Comparison of ENCODE assay signal across 8 cellular contexts in the genomic region with DNA sequence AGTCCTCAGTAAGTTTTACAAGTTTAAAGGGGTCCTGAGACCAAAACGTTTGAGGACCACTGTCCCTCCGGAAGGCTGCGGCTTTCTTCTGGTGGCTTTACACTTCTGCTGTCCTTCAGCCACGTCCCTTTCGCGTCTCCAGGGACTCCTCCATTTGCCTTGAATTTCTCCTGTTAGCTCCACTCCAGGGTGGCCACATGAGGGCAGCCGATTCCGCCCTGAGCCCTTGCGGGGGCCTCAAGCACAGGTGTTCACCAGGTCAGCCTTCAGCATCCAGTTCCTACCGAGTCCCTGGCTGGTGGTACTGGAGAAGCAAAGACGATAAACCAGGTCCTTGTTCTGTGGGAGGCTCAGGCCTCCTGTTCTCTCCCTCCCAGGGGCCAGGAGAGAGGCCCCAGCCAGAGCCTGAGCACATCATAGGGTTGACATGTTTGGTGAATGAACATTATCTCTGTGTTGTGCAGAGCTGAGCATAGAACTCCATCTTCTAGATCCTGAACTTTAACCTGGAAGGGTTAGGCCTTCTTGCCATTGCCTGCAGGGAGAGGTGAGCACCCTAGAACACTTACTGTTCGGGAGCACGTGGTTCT. TPM values are rescaled to one million over a fixed set of nuclear protein-coding genes. Genes with fewer than 3 reads are reported as not detected.
DNase-seq lines count a peak whose midpoint lies in the region; ATAC-seq and TF ChIP-seq lines count a peak whose summit lies in the region.

No MANE protein-coding gene starts in this region.

- intact Hi-C loops in transverse colon (cut with DNase I; ENCODE audit: low total_unique reads), result no loop called here

- TF ChIP-seq POLR2A in transverse colon (IDR thresholded peaks at IDR 0.05), result no peak

- H3K4me3 ChIP-seq in AG04449 (ENCODE audit: low read depth, low read length), result no peak overlapping the region
- no peak overlapping the region for H3K4me3 ChIP-seq in epithelial cell of proximal tubule (ENCODE audit: low read depth, low read length)
- no peak overlapping the region for H3K4me3 ChIP-seq in transverse colon

- H3K4me1 Mint-ChIP-seq in naive B cell, result peaks cover 0 to 4% (median 2%) of the 10 kb centered on the region in 3 donors

- peak overlapping the region in 3 of 6 donors; percentile 31 to 38 (median 33) for H3K27ac Mint-ChIP-seq in naive B cell

- DNase-seq in AG04449 (ENCODE audit: low read depth, low spot score) (no peak), HT-29 (ENCODE audit: low spot score) (peak; percentile 31), epithelial cell of proximal tubule (ENCODE audit: low read depth) (no peak), naive B cell (peak; percentile 26), transverse colon (peak; percentile 75), NK-92 (lab: John Stamatoyannopoulos, UW; ENCODE audit: unreplicated experiment) (no peak)
- DNase-seq in activated CD4-positive, alpha-beta T cell treated with anti-CD3 and anti-CD28 coated beads, Interleukin-2, amount 50 U/mL, for 1 hour, result peak; percentile 30

- H3K27me3 Mint-ChIP-seq in naive B cell, result no peaks in the 10 kb centered on the region

- CTCF ChIA-PET in AG04449 (lab: Yijun Ruan, JAX), result interaction anchor here (0.6 to 3.0 kb wide), 3 partner anchors 9 to 536 kb away, joined by 3 to 28 read pairs (median 5); no protein-coding TSS in a partner anchor

- no peaks in the 10 kb centered on the region for H3K27me3 ChIP-seq in transverse colon

- H3K36me3 Mint-ChIP-seq in naive B cell, result peaks cover 0 to 8% of the 10 kb centered on the region in 2 donors

- H3K9me3 Mint-ChIP-seq in naive B cell, result no peaks in the 10 kb centered on the region

- H3K4me1 ChIP-seq in transverse colon, result peaks cover 0 to 25% (median 6%) of the 10 kb centered on the region in 4 donors

- TF ChIP-seq CTCF in AG04449 (IDR thresholded peaks at IDR 0.05; ENCODE audit: insufficient read depth, low read length, missing control alignments) (peak; percentile 41), epithelial cell of proximal tubule (conservative IDR thresholded peaks at IDR 0.05; ENCODE audit: low read depth, low read length) (peak; percentile 88), transverse colon (IDR thresholded peaks at IDR 0.05) (peak; percentile 61 to 73 (median 66))

- H3K36me3 ChIP-seq in transverse colon, result no peaks in the 10 kb centered on the region

- POLR2A ChIA-PET in AG04449 (lab: Yijun Ruan, JAX), result interaction anchor here (0.7 kb wide), 1 partner anchor 43 kb away, joined by 4 read pairs; a partner anchor contains a TSS

- TF ChIP-seq EP300 in transverse colon (IDR thresholded peaks at IDR 0.05; ENCODE audit: low read depth), result no peak

- WGBS in transverse colon (ENCODE audit: low coverage in 1 of 2), 2 donors, result 38% methylated on average over 6 to 13 of the region's 13 CpGs

- H3K27ac ChIP-seq in transverse colon, result no peak overlapping the region

- no peaks in the 10 kb centered on the region for H3K9me3 ChIP-seq in transverse colon

- in situ Hi-C loops in transverse colon (cut with MboI; ENCODE audit: low pct_ligation_motif_present in 1 of 4, low pct_unique_long_range_greater_than_20kb in 1 of 4, low sequenced_read_pairs in 3 of 4), result loop anchor here (10.0 to 25.0 kb wide), 3 partner anchors 62 to 532 kb away; no protein-coding TSS in a partner anchor

- ATAC-seq in GM18868 (IDR thresholded peaks at IDR 0.05; ENCODE audit: unreplicated experiment) (peak; percentile 46), naive B cell (ENCODE audit: low read depth in 2 of 2) (peak; percentile 46 to 65)

- peak overlapping the region in 1 of 8 donors; percentile 53 for H3K4me3 Mint-ChIP-seq in naive B cell

RNA-seq across cellular contexts. Expression of a gene that starts 27.4 kb away (rescaled TPM):
- total RNA-seq in HT-29 (2014; rRNA removed; shearing (Covaris generic)), result 41.0 and 42.0 TPM in 2 replicates
- 9.8 and 10.2 TPM in 2 replicates for total RNA-seq in epithelial cell of proximal tubule
- 10 to 100 TPM; 35.7 to 63.4 (median 53.9) TPM for polyA plus RNA-seq in naive B cell (ENCODE audit: low read depth in 6 of 6)
- total RNA-seq in transverse colon, result 10 to 100 TPM; 46.0 to 80.5 (median 67.7) TPM

RNA-seq across cellular contexts. Expression of a gene that starts 42.3 kb away (rescaled TPM):
- total RNA-seq in HT-29 (2014; rRNA removed; shearing (Covaris generic)), result 16.2 and 18.0 TPM in 2 replicates
- total RNA-seq in epithelial cell of proximal tubule (26.6 and 30.7 TPM in 2 replicates), transverse colon (10 to 100 TPM; 24.6 to 47.5 (median 35.6) TPM)
- polyA plus RNA-seq in naive B cell (ENCODE audit: low read depth in 6 of 6), result 10 to 100 TPM in 3 of 6 donors, 1 to 10 TPM in 3; 5.5 to 15.0 (median 10.3) TPM

Comparison
In these comparisons a context has a peak if more than half of its experiments do, and no peak if none do; other contexts are left out.
1. DNase-seq: peak in HT-29 (single experiment), activated CD4-positive, alpha-beta T cell treated with anti-CD3 and anti-CD28 coated beads, Interleukin-2, amount 50 U/mL, for 1 hour (single experiment), naive B cell (single experiment) and transverse colon (single experiment); none in AG04449 (single experiment), epithelial cell of proximal tubule (single experiment) and NK-92 (single experiment).
2. Peak in every context shown above with its lines, with median percentiles within 50 percentile points of each other: CTCF ChIP-seq.